In genomic region chr12:12704593-12705230, GRCh38 we compare ENCODE assay signal across 1 cellular context.
TF ChIP-seq lines count a peak whose summit lies in the region.

No MANE protein-coding gene starts in this region.

TF ChIP-seq in HepG2, 621 proteins besides CTCF, POLR2A, EP300 and RAD21 (continued from another document):
- TF ChIP-seq, protein P1, sequence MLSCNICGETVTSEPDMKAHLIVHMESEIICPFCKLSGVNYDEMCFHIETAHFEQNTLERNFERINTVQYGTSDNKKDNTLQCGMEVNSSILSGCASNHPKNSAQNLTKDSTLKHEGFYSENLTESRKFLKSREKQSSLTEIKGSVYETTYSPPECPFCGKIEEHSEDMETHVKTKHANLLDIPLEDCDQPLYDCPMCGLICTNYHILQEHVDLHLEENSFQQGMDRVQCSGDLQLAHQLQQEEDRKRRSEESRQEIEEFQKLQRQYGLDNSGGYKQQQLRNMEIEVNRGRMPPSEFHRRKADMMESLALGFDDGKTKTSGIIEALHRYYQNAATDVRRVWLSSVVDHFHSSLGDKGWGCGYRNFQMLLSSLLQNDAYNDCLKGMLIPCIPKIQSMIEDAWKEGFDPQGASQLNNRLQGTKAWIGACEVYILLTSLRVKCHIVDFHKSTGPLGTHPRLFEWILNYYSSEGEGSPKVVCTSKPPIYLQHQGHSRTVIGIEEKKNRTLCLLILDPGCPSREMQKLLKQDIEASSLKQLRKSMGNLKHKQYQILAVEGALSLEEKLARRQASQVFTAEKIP (CRISPR knock-in tag; IDR thresholded peaks at IDR 0.05; ENCODE audit: borderline replicate concordance): no peak
- TF ChIP-seq ZNF792 (CRISPR knock-in tag; IDR thresholded peaks at IDR 0.05) (0 out of 2 replicates have a peak, but pooled peaks have one; percentile 28), JUNB (CRISPR knock-in tag; IDR thresholded peaks at IDR 0.05; ENCODE audit: borderline replicate concordance) (no peak), MAFK (conservative IDR thresholded peaks at IDR 0.05 in 1 of 2, IDR thresholded peaks at IDR 0.05 in 1 of 2; ENCODE audit: low read length in 2 of 2) (no peak), ZNF281 (CRISPR knock-in tag; IDR thresholded peaks at IDR 0.05; ENCODE audit: borderline replicate concordance) (peak; percentile 96), ZNF883 (CRISPR knock-in tag; IDR thresholded peaks at IDR 0.05; ENCODE audit: not compliant biosample characterization) (no peak), HOXA3 (CRISPR knock-in tag; IDR thresholded peaks at IDR 0.05) (peak; percentile 31; the same call in 1 of the 2 replicates), HNF1B (CRISPR knock-in tag; IDR thresholded peaks at IDR 0.05) (no peak), REPIN1 (CRISPR knock-in tag; IDR thresholded peaks at IDR 0.05; ENCODE audit: borderline replicate concordance, low read depth) (peak; percentile 52; the same call in 1 of the 2 replicates), ZNF564 (CRISPR knock-in tag; IDR thresholded peaks at IDR 0.05) (no peak), HNRNPK (IDR thresholded peaks at IDR 0.05; ENCODE audit: low read depth, low read length, poor library complexity, severe bottlenecking) (no peak), ATF2 (CRISPR knock-in tag; IDR thresholded peaks at IDR 0.05) (peak; percentile 40; the same call in 1 of the 2 replicates), GATAD2A (CRISPR knock-in tag; IDR thresholded peaks at IDR 0.05) (peak; percentile 69; the same call in 1 of the 2 replicates), ZKSCAN1 (IDR thresholded peaks at IDR 0.05; ENCODE audit: low read length) (peak; percentile 49; the same call in 1 of the 2 replicates), IRF2 (CRISPR knock-in tag; IDR thresholded peaks at IDR 0.05) (peak; percentile 40; the same call in 1 of the 2 replicates), ARID5B (CRISPR knock-in tag; IDR thresholded peaks at IDR 0.05) (peak; percentile 52; the same call in 1 of the 2 replicates), FOXJ3 (CRISPR knock-in tag; IDR thresholded peaks at IDR 0.05; ENCODE audit: borderline replicate concordance) (peak; percentile 32; the same call in 1 of the 2 replicates), MLLT10 (CRISPR knock-in tag; IDR thresholded peaks at IDR 0.05) (no peak), MLXIP (CRISPR knock-in tag; IDR thresholded peaks at IDR 0.05; ENCODE audit: borderline replicate concordance) (no peak), KDM3A (CRISPR knock-in tag; IDR thresholded peaks at IDR 0.05; ENCODE audit: low read depth) (peak; percentile 55; the same call in 1 of the 2 replicates), ZEB1 (IDR thresholded peaks at IDR 0.05; ENCODE audit: insufficient replicate concordance, low read depth) (no peak)
- TF ChIP-seq, protein P2, sequence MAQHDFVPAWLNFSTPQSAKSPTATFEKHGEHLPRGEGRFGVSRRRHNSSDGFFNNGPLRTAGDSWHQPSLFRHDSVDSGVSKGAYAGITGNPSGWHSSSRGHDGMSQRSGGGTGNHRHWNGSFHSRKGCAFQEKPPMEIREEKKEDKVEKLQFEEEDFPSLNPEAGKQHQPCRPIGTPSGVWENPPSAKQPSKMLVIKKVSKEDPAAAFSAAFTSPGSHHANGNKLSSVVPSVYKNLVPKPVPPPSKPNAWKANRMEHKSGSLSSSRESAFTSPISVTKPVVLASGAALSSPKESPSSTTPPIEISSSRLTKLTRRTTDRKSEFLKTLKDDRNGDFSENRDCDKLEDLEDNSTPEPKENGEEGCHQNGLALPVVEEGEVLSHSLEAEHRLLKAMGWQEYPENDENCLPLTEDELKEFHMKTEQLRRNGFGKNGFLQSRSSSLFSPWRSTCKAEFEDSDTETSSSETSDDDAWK (CRISPR knock-in tag; IDR thresholded peaks at IDR 0.05): no peak
